In the genomic region with DNA sequence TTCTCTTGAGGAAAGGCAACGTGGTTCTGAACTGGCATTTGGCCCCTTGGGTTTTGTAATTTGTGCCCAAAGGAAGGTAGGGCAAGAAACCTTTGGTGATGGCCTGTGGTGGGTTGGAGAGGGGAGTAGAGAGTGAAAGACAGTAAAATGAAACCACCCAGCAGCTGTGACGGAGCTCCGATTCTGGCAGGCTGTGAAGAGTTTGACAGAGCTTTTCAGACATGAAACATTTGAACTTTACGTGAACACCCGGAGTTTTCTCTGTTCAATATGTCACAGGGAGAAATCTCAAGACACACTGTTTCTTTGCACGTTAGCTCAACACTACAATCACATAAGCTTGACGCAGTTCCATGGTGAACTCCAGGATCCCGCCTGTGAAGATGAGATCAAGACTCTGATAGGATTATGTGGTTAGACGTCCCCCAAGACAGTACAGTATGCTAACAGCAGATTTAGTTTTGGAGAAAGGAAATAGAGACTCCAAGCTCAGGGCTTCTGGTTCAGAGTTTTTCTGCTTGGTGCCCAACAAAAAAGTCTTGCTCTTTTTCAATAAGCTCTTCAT, we compare ENCODE assay signal across 14 cellular contexts.
DNase-seq lines count a peak whose midpoint lies in the region; ATAC-seq, FAIRE-seq and TF ChIP-seq lines count a peak whose summit lies in the region.
"Had no signal": no experiment of that assay in that cellular context is flagged by ENCODE, and none has a peak within 500 bp of the region (broad histone marks: within the 10 kb centered on the region; RNA-seq: fewer than 3 reads in every experiment).

No MANE protein-coding gene starts in this region.

- H3K79me2 ChIP-seq in MM.1S (ENCODE audit: low read length) = no peaks in the 10 kb centered on the region

- peak; percentile 31 for DNase-seq in AG20443 (ENCODE audit: low spot score)
- peak; percentile 63 for DNase-seq in MM.1S
- DNase-seq in bronchial epithelial cell (ENCODE audit: low read depth) = no peak
- peak; percentile 19 for DNase-seq in skeletal muscle cell (ENCODE audit: low read depth)
- no peak for DNase-seq in activated CD8-positive, alpha-beta memory T cell treated with anti-CD3 and anti-CD28 coated beads, Interleukin-2, amount 50 U/mL, for 4 hours
- no peak for DNase-seq in urothelium cell line (ENCODE audit: low spot score)
- no peak for DNase-seq in posterior cingulate gyrus
- DNase-seq: Caco-2; HFFc6; KG1; NCI-H1930; NCI-H524; NK-92 treated with Interleukin-12 subunit alpha and Interleukin-12 subunit beta, amount 100 ng/mL, for 24 hours had no signal

- H3K9me3 ChIP-seq in MM.1S (replicated peaks; ENCODE audit: insufficient read depth, low read length) = no peaks in the 10 kb centered on the region
- H3K9me3 ChIP-seq: Caco-2 had no signal

- peak overlapping the region; percentile 28; the same call in 1 of the 2 replicates for H3K9ac ChIP-seq in MM.1S (ENCODE audit: low read length)

- no peak for TF ChIP-seq CTCF in MM.1S (IDR thresholded peaks at IDR 0.05; ENCODE audit: low read length)
- no peak for TF ChIP-seq CTCF in bronchial epithelial cell (IDR thresholded peaks at IDR 0.05; ENCODE audit: insufficient read depth, low read length, severe bottlenecking)

- H3K27ac ChIP-seq in MM.1S (ENCODE audit: low read length) = peak overlapping the region; percentile 55; the same call in 1 of the 2 replicates

- no peaks in the 10 kb centered on the region for H3K27me3 ChIP-seq in MM.1S (replicated peaks; ENCODE audit: insufficient read depth, low read length)
- H3K27me3 ChIP-seq in bronchial epithelial cell (ENCODE audit: control insufficient read depth, insufficient read depth, low read length) = no peaks in the 10 kb centered on the region

- H3K36me3 ChIP-seq in MM.1S (replicated peaks; ENCODE audit: insufficient read depth, low read length) (no peaks in the 10 kb centered on the region), bronchial epithelial cell (ENCODE audit: control insufficient read depth, insufficient read depth, low read length) (no peaks in the 10 kb centered on the region)

- H4K20me1 ChIP-seq in MM.1S (ENCODE audit: insufficient read depth, low read length) = no peaks in the 10 kb centered on the region

- 0 out of 2 replicates have a peak, but pooled peaks cover 3% of the 10 kb centered on the region for H3F3A ChIP-seq in MM.1S (ENCODE audit: insufficient read depth, low read length)

- FAIRE-seq in bronchial epithelial cell (lab: Jason Lieb, UNC) = peak; percentile 83
- no peak for FAIRE-seq in urothelium cell line (lab: Jason Lieb, UNC)

- no peak for ATAC-seq in HG03571 (IDR thresholded peaks at IDR 0.05; ENCODE audit: unreplicated experiment)

- peak overlapping the region; percentile 83 for H3K4me2 ChIP-seq in MM.1S (ENCODE audit: low read depth, low read length)

- no peaks in the 10 kb centered on the region for H3K9me2 ChIP-seq in MM.1S (replicated peaks; ENCODE audit: insufficient read depth, low read length)

- H3K4me1 ChIP-seq in MM.1S (ENCODE audit: low read length) = no peaks in the 10 kb centered on the region; the same call in 1 of the 2 replicates
- H3K4me1 ChIP-seq: Caco-2 had no signal

- peak overlapping the region; percentile 87 for H2AFZ ChIP-seq in MM.1S (ENCODE audit: low read length)

- peak overlapping the region; percentile 57 for H3K4me3 ChIP-seq in MM.1S (ENCODE audit: low read length)
- H3K4me3 ChIP-seq in bronchial epithelial cell (ENCODE audit: low read depth, low read length) = no peak overlapping the region
- no peak overlapping the region for H3K4me3 ChIP-seq in skeletal muscle cell (ENCODE audit: low read depth, low read length)

- intact Hi-C loops in posterior cingulate gyrus (cut with DNase I) = no loop called here

Comparison
In these comparisons a context has a peak if more than half of its experiments do, and no peak if none do; other contexts are left out.
1. DNase-seq: peak in AG20443 (single experiment), MM.1S (single experiment) and skeletal muscle cell (single experiment); none in bronchial epithelial cell (single experiment), activated CD8-positive, alpha-beta memory T cell treated with anti-CD3 and anti-CD28 coated beads, Interleukin-2, amount 50 U/mL, for 4 hours (single experiment), urothelium cell line (single experiment) and posterior cingulate gyrus (0 of 10).